ENCODE assay signal across 9 cellular contexts in genomic region chr10:124723826-124724225, GRCh38. TPM values are rescaled to one million over a fixed set of nuclear protein-coding genes. Genes with fewer than 3 reads are reported as not detected.
DNase-seq lines count a peak whose midpoint lies in the region; ATAC-seq, FAIRE-seq and TF ChIP-seq lines count a peak whose summit lies in the region.
"Had no signal": no experiment of that assay in that cellular context is flagged by ENCODE, and none has a peak within 500 bp of the region (broad histone marks: within the 10 kb centered on the region; RNA-seq: fewer than 3 reads in every experiment).

No MANE protein-coding gene starts in this region.

- H3K36me3 Mint-ChIP-seq in activated CD8-positive, alpha-beta T cell treated with anti-CD3 and anti-CD28 coated beads, Interleukin-2, amount 10 ng/mL, durations not matched to agents 7 days and 5 days (ENCODE audit: low read depth), result peaks cover 8% of the 10 kb centered on the region

- DNase-seq in GM19239 (ENCODE audit: insufficient read length, low spot score) (no peak), left colon (no peak), small intestine (peak; percentile 89), NCI-H1694 treated with DMSO at 0.1 percent for 48 hours (lab: John Stamatoyannopoulos, UW) (no peak), WERI-Rb-1 (no peak), NCI-H1930 (lab: John Stamatoyannopoulos, UW) (no peak), OCI-M2 (lab: John Stamatoyannopoulos, UW; ENCODE audit: unreplicated experiment) (no peak)
- DNase-seq in activated CD8-positive, alpha-beta T cell treated with anti-CD3 and anti-CD28 coated beads, Interleukin-2, amount 10 ng/mL, durations not matched to agents 7 days and 5 days, result no peak
- DNase-seq: NCI-H226 had no signal

- no peaks in the 10 kb centered on the region for H3K9me3 Mint-ChIP-seq in activated CD8-positive, alpha-beta T cell treated with anti-CD3 and anti-CD28 coated beads, Interleukin-2, amount 10 ng/mL, durations not matched to agents 7 days and 5 days (ENCODE audit: insufficient read depth)

- 19 to 47% (median 24%) methylated on average over 9 of the region's 9 CpGs for WGBS in small intestine, 3 donors

- H3K27me3 Mint-ChIP-seq in activated CD8-positive, alpha-beta T cell treated with anti-CD3 and anti-CD28 coated beads, Interleukin-2, amount 10 ng/mL, durations not matched to agents 7 days and 5 days (ENCODE audit: low read depth), result no peaks in the 10 kb centered on the region

- FAIRE-seq in GM19239 (lab: Jason Lieb, UNC) (peak; percentile 14), small intestine (lab: Jason Lieb, UNC) (no peak)

- peaks cover 24 to 53% of the 10 kb centered on the region in 2 donors for H3K4me1 ChIP-seq in small intestine (ENCODE audit: control insufficient read depth in 2 of 2, insufficient read depth in 1 of 2, low read depth in 1 of 2, low read length in 1 of 2)

- no peaks in the 10 kb centered on the region for H3K36me3 ChIP-seq in small intestine (ENCODE audit: control insufficient read depth in 2 of 2, insufficient read depth in 2 of 2, low read length in 2 of 2)
- H3K36me3 ChIP-seq in WERI-Rb-1, result peaks cover 16% of the 10 kb centered on the region

- POLR2A ChIA-PET in activated CD8-positive, alpha-beta T cell treated with anti-CD3 and anti-CD28 coated beads, Interleukin-2, amount 10 ng/mL, durations not matched to agents 7 days and 5 days (lab: Charles Lee), result interaction anchor here (1.0 to 1.5 kb wide), 5 partner anchors 9 to 76 kb away, joined by 3 to 8 read pairs (median 4); no protein-coding TSS in a partner anchor

- intact Hi-C loops in left colon (cut with DNase I, micrococcal nuclease), result no loop called here

- peak overlapping the region; percentile 81 to 91 for H3K27ac ChIP-seq in small intestine (ENCODE audit: low read depth in 1 of 2, low read length in 1 of 2)
- no peak overlapping the region for H3K27ac ChIP-seq in WERI-Rb-1

- peaks cover 70% of the 10 kb centered on the region for H3K4me1 Mint-ChIP-seq in activated CD8-positive, alpha-beta T cell treated with anti-CD3 and anti-CD28 coated beads, Interleukin-2, amount 10 ng/mL, durations not matched to agents 7 days and 5 days (ENCODE audit: low read depth)

- no peak for TF ChIP-seq CTCF in WERI-Rb-1 (IDR thresholded peaks at IDR 0.05; ENCODE audit: low read depth, low read length)

- peak overlapping the region; percentile 77 for H3K27ac Mint-ChIP-seq in activated CD8-positive, alpha-beta T cell treated with anti-CD3 and anti-CD28 coated beads, Interleukin-2, amount 10 ng/mL, durations not matched to agents 7 days and 5 days

- ATAC-seq in activated CD8-positive, alpha-beta T cell treated with anti-CD3 and anti-CD28 coated beads, Interleukin-2, amount 10 ng/mL, durations not matched to agents 7 days and 5 days, result no peak
- ATAC-seq in left colon, result peak; percentile 18

- CTCF ChIA-PET in activated CD8-positive, alpha-beta T cell treated with anti-CD3 and anti-CD28 coated beads, Interleukin-2, amount 10 ng/mL, durations not matched to agents 7 days and 5 days (lab: Charles Lee), result interaction anchor here (0.9 to 11.0 kb wide), 4 partner anchors 17 to 183 kb away, joined by 3 to 180 read pairs (median 5); no protein-coding TSS in a partner anchor

- no peaks in the 10 kb centered on the region for H3K9me3 ChIP-seq in small intestine (ENCODE audit: control insufficient read depth, low read depth)
- H3K9me3 ChIP-seq in WERI-Rb-1 (ENCODE audit: severe bottlenecking), result no peaks in the 10 kb centered on the region

- H3K27me3 ChIP-seq in small intestine (ENCODE audit: control insufficient read depth in 2 of 2, insufficient read depth in 2 of 2, low read length in 2 of 2) (no peaks in the 10 kb centered on the region), WERI-Rb-1 (ENCODE audit: insufficient read depth, low read depth, severe bottlenecking) (no peaks in the 10 kb centered on the region)

- H3K4me3 ChIP-seq in small intestine (ENCODE audit: low read depth in 1 of 2, low read length in 2 of 2) (no peak overlapping the region), WERI-Rb-1 (ENCODE audit: low read depth, low read length) (no peak overlapping the region)

- no peak overlapping the region for H3K4me3 Mint-ChIP-seq in activated CD8-positive, alpha-beta T cell treated with anti-CD3 and anti-CD28 coated beads, Interleukin-2, amount 10 ng/mL, durations not matched to agents 7 days and 5 days

RNA-seq across cellular contexts. Expression of gene FAM53B, which starts 20.4 kb away (rescaled TPM):
- total RNA-seq in activated CD8-positive, alpha-beta T cell treated with anti-CD3 and anti-CD28 coated beads, Interleukin-2, amount 10 ng/mL, durations not matched to agents 7 days and 5 days, result 10 to 100 TPM; 19.9 to 21.8 TPM
- total RNA-seq in left colon, result 10 to 100 TPM; 31.6 to 48.0 TPM
- polyA plus RNA-seq in small intestine, result 10 to 100 TPM; 15.1 to 30.2 (median 18.8) TPM
